Comparison of ENCODE assay signal across 14 cellular contexts in the genomic region with DNA sequence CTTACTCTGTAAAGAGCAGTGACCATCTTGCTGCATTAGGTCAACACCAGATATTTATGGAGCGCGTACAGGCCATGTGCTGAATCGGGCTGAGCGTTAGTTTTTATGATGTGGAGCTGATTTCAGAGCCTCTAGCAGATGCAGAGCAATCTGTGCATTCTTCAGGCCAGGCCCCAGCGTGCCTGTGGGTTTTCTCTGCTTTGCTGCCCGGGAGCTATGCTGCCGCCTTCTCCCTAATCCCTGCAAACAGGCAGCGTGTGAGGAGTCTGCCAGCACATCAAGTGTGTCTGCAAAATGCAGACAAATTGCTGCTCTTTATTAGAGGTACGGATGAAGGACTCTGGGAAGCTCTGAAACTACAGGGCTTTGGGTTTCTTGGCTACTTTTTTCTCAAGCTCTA.
DNase-seq lines count a peak whose midpoint lies in the region; ATAC-seq, FAIRE-seq and TF ChIP-seq lines count a peak whose summit lies in the region.
"Had no signal": no experiment of that assay in that cellular context is flagged by ENCODE, and none has a peak within 500 bp of the region (broad histone marks: within the 10 kb centered on the region; RNA-seq: fewer than 3 reads in every experiment).

No MANE protein-coding gene starts in this region.

- H3K4me3 Mint-ChIP-seq in GM23338 (no peak overlapping the region), astrocyte (ENCODE audit: unreplicated experiment) (no peak overlapping the region)

- no peak for TF ChIP-seq POLR2A in GM12891 (IDR thresholded peaks at IDR 0.05; ENCODE audit: low read depth, low read length)

- H3K9ac ChIP-seq in astrocyte (ENCODE audit: low read length): no peak overlapping the region

- H3K79me2 ChIP-seq in GM23338 (replicated peaks; ENCODE audit: insufficient read depth) (no peaks in the 10 kb centered on the region), astrocyte (ENCODE audit: insufficient read depth, low read length) (no peaks in the 10 kb centered on the region)

- no peak for FAIRE-seq in astrocyte (lab: Jason Lieb, UNC)
- FAIRE-seq in GM12891 (lab: Jason Lieb, UNC): no peak
- FAIRE-seq: GM18507 had no signal

- DNase-seq in GM23338 (ENCODE audit: low spot score): no peak
- DNase-seq in astrocyte (ENCODE audit: low read depth): peak; percentile 74
- peak; percentile 8 for DNase-seq in glomerular visceral epithelial cell (ENCODE audit: extremely low spot score)
- DNase-seq in renal cortical epithelial cell (ENCODE audit: low read depth): peak; percentile 79
- DNase-seq in GM12891 (ENCODE audit: insufficient read length, low spot score): no peak
- DNase-seq in NAMALWA (ENCODE audit: low spot score): no peak
- no peak for DNase-seq in pons (ENCODE audit: low spot score)
- DNase-seq: activated CD8-positive, alpha-beta memory T cell treated with anti-CD3 and anti-CD28 coated beads, Interleukin-2, amount 50 U/mL, for 4 hours; NCI-H1092 treated with DMSO at 0.1 percent for 48 hours; T1000 had no signal

- H3K4me2 ChIP-seq in GM23338 (no peak overlapping the region), astrocyte (ENCODE audit: low read length) (peak overlapping the region; percentile 54)

- H2AFZ ChIP-seq in GM23338 (peak overlapping the region; percentile 66; the same call in 1 of the 2 replicates), astrocyte (ENCODE audit: low read depth, low read length) (no peak overlapping the region)

- peaks cover 24% of the 10 kb centered on the region for H3K4me1 Mint-ChIP-seq in GM23338
- peaks cover 11% of the 10 kb centered on the region for H3K4me1 Mint-ChIP-seq in astrocyte (ENCODE audit: low read depth, unreplicated experiment)

- no peaks in the 10 kb centered on the region for H3K27me3 ChIP-seq in GM23338 (ENCODE audit: insufficient read depth)
- peaks cover 2% of the 10 kb centered on the region for H3K27me3 ChIP-seq in astrocyte (ENCODE audit: insufficient read depth, low read length)
- H3K27me3 ChIP-seq: ascending aorta, vagina had no signal

- 0 out of 2 replicates have a peak, but pooled peaks cover 5% of the 10 kb centered on the region for H3K9me2 ChIP-seq in GM23338 (ENCODE audit: insufficient read depth)

- H3K9me3 Mint-ChIP-seq in GM23338 (no peaks in the 10 kb centered on the region), astrocyte (ENCODE audit: unreplicated experiment) (no peaks in the 10 kb centered on the region)

- H3K27me3 Mint-ChIP-seq in GM23338 (ENCODE audit: insufficient read depth, low read depth, poor library complexity) (no peaks in the 10 kb centered on the region), astrocyte (ENCODE audit: low read depth, unreplicated experiment) (peaks cover 7% of the 10 kb centered on the region)

- H3K27ac ChIP-seq in GM23338 (ENCODE audit: low read depth) (no peak overlapping the region), astrocyte (ENCODE audit: low read depth, low read length) (no peak overlapping the region)
- H3K27ac ChIP-seq: ascending aorta, vagina had no signal

- TF ChIP-seq CTCF in GM23338 (conservative IDR thresholded peaks at IDR 0.05; ENCODE audit: low read depth in 2 of 2): no peak
- TF ChIP-seq CTCF in astrocyte (IDR thresholded peaks at IDR 0.05; ENCODE audit: insufficient read depth, low read depth, low read length): no peak

- no peaks in the 10 kb centered on the region for H3K36me3 ChIP-seq in GM23338 (ENCODE audit: insufficient read depth)
- H3K36me3 ChIP-seq in astrocyte (ENCODE audit: insufficient read depth, low read length): no peaks in the 10 kb centered on the region
- H3K36me3 ChIP-seq: ascending aorta, vagina had no signal

- H3K4me1 ChIP-seq in GM23338 (ENCODE audit: insufficient read depth): peaks cover 2% of the 10 kb centered on the region; the same call in 1 of the 2 replicates
- H3K4me1 ChIP-seq in astrocyte (ENCODE audit: insufficient read depth, low read length): peaks cover 10% of the 10 kb centered on the region
- H3K4me1 ChIP-seq: ascending aorta had no signal

- no peaks in the 10 kb centered on the region for H3F3A ChIP-seq in GM23338 (replicated peaks; ENCODE audit: low read depth)

- H3K36me3 Mint-ChIP-seq in GM23338 (ENCODE audit: low read depth) (no peaks in the 10 kb centered on the region), astrocyte (ENCODE audit: low read depth, unreplicated experiment) (no peaks in the 10 kb centered on the region)

- H3K4me3 ChIP-seq in GM23338 (no peak overlapping the region), astrocyte (ENCODE audit: insufficient read depth, low read depth, low read length) (no peak overlapping the region)
- H3K4me3 ChIP-seq: ascending aorta, skin epidermis, vagina had no signal

- H4K20me1 ChIP-seq in GM23338 (replicated peaks; ENCODE audit: insufficient read depth): no peaks in the 10 kb centered on the region
- no peaks in the 10 kb centered on the region for H4K20me1 ChIP-seq in astrocyte (ENCODE audit: insufficient read depth, low read length)

- H3K9me3 ChIP-seq in astrocyte (ENCODE audit: insufficient read depth, low read depth, low read length): no peaks in the 10 kb centered on the region
- H3K9me3 ChIP-seq: ascending aorta, vagina had no signal

- peak; percentile 80 for ATAC-seq in GM23338

- no peak overlapping the region for H3K27ac Mint-ChIP-seq in GM23338
- H3K27ac Mint-ChIP-seq in astrocyte (ENCODE audit: unreplicated experiment): no peak overlapping the region

TF ChIP-seq in GM23338, 12 proteins besides CTCF, POLR2A, EP300 and RAD21 (continues in another document):
- TF ChIP-seq NANOG (IDR thresholded peaks at IDR 0.05; ENCODE audit: borderline replicate concordance) (no peak), ZNF114 (CRISPR knock-in tag; IDR thresholded peaks at IDR 0.05) (no peak)
- TF ChIP-seq, protein P1, sequence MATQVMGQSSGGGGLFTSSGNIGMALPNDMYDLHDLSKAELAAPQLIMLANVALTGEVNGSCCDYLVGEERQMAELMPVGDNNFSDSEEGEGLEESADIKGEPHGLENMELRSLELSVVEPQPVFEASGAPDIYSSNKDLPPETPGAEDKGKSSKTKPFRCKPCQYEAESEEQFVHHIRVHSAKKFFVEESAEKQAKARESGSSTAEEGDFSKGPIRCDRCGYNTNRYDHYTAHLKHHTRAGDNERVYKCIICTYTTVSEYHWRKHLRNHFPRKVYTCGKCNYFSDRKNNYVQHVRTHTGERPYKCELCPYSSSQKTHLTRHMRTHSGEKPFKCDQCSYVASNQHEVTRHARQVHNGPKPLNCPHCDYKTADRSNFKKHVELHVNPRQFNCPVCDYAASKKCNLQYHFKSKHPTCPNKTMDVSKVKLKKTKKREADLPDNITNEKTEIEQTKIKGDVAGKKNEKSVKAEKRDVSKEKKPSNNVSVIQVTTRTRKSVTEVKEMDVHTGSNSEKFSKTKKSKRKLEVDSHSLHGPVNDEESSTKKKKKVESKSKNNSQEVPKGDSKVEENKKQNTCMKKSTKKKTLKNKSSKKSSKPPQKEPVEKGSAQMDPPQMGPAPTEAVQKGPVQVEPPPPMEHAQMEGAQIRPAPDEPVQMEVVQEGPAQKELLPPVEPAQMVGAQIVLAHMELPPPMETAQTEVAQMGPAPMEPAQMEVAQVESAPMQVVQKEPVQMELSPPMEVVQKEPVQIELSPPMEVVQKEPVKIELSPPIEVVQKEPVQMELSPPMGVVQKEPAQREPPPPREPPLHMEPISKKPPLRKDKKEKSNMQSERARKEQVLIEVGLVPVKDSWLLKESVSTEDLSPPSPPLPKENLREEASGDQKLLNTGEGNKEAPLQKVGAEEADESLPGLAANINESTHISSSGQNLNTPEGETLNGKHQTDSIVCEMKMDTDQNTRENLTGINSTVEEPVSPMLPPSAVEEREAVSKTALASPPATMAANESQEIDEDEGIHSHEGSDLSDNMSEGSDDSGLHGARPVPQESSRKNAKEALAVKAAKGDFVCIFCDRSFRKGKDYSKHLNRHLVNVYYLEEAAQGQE (IDR thresholded peaks at IDR 0.05; ENCODE audit: unreplicated experiment): no peak

TF ChIP-seq in GM12891, 5 proteins besides CTCF, POLR2A, EP300 and RAD21:
- TF ChIP-seq POU2F2 (IDR thresholded peaks at IDR 0.05; ENCODE audit: low read depth, low read length) (no peak), PAX5 (IDR thresholded peaks at IDR 0.05; ENCODE audit: insufficient read depth, low read length, severe bottlenecking) (no peak), TAF1 (IDR thresholded peaks at IDR 0.05; ENCODE audit: low read depth, low read length) (no peak), SPI1 (IDR thresholded peaks at IDR 0.05; ENCODE audit: low read depth, low read length) (no peak), POLR2AphosphoS5 (IDR thresholded peaks at IDR 0.05; ENCODE audit: low read depth, low read length) (no peak)
TF ChIP-seq in GM12891: peak in this region for 0.

Comparison
In these comparisons a context has a peak if more than half of its experiments do, and no peak if none do; other contexts are left out.
1. DNase-seq: peak in astrocyte (single experiment), glomerular visceral epithelial cell (single experiment) and renal cortical epithelial cell (single experiment); none in GM23338 (single experiment), GM12891 (single experiment), NAMALWA (single experiment) and pons (single experiment).